ENCODE assay signal across 8 cellular contexts in genomic region chr2:216109962-216110614, GRCh38. TPM values are rescaled to one million over a fixed set of nuclear protein-coding genes. Genes with fewer than 3 reads are reported as not detected.
DNase-seq lines count a peak whose midpoint lies in the region; ATAC-seq, FAIRE-seq and TF ChIP-seq lines count a peak whose summit lies in the region.

No MANE protein-coding gene starts in this region.

- H3K4me1 ChIP-seq in ACC112 (ENCODE audit: control insufficient read depth, insufficient read depth, low read length, unreplicated experiment): peaks cover 29% of the 10 kb centered on the region
- H3K4me1 ChIP-seq in breast epithelium: peaks cover 0 to 14% of the 10 kb centered on the region in 2 donors
- H3K4me1 ChIP-seq in lower lobe of right lung: peaks cover 37% of the 10 kb centered on the region

- H3K4me3 ChIP-seq in ACC112 (ENCODE audit: low read depth, low read length) (peak overlapping the region; percentile 99), breast epithelium (peak overlapping the region; percentile 76 to 92 (median 79)), lower lobe of right lung (peak overlapping the region; percentile 91)

- CTCF ChIA-PET in GM10248 (lab: Yijun Ruan, JAX): interaction anchor here (1.0 to 5.4 kb wide), 13 partner anchors 9 to 311 kb away, joined by 3 to 32 read pairs (median 6); partner anchors contain the start of genes PECR and TMEM169

- peak in 1 of 2 donors; percentile 35 for ATAC-seq in lower lobe of right lung
- ATAC-seq in HG03025 (IDR thresholded peaks at IDR 0.05; ENCODE audit: low FRiP score, unreplicated experiment): no peak

- H2AFZ ChIP-seq in ACC112 (ENCODE audit: low read length, unreplicated experiment): peak overlapping the region; percentile 85

- H3K9me3 ChIP-seq in breast epithelium (no peaks in the 10 kb centered on the region), lower lobe of right lung (no peaks in the 10 kb centered on the region)

- TF ChIP-seq POLR2A in breast epithelium (IDR thresholded peaks at IDR 0.05): no peak

- intact Hi-C loops in breast epithelium (cut with DNase I; ENCODE audit: low total_unique reads) (loop anchor here (10.0 kb wide), 1 partner anchor 555 kb away; no protein-coding TSS in a partner anchor), lower lobe of right lung (cut with DNase I) (no loop called here)

- H3K36me3 ChIP-seq in ACC112 (ENCODE audit: insufficient read depth, low read length) (peaks cover 25% of the 10 kb centered on the region), breast epithelium (no peaks in the 10 kb centered on the region), lower lobe of right lung (peaks cover 32% of the 10 kb centered on the region)

- H3K27me3 ChIP-seq in ACC112 (ENCODE audit: insufficient read depth, low read length) (no peaks in the 10 kb centered on the region), breast epithelium (no peaks in the 10 kb centered on the region), lower lobe of right lung (ENCODE audit: low read depth) (no peaks in the 10 kb centered on the region)

- POLR2A ChIA-PET in GM10248 (lab: Yijun Ruan, JAX): no interaction called here

- TF ChIP-seq CTCF in GM10248 (IDR thresholded peaks at IDR 0.05; ENCODE audit: control extremely low read depth, extremely low read depth, low read depth, missing control alignments): peak; percentile 38
- TF ChIP-seq CTCF in breast epithelium (IDR thresholded peaks at IDR 0.05): peak; percentile 12 to 47 (median 35)
- TF ChIP-seq CTCF in lower lobe of right lung (IDR thresholded peaks at IDR 0.05): peak; percentile 43

- H3K27ac ChIP-seq in ACC112 (ENCODE audit: low read depth, low read length): peak overlapping the region; percentile 81
- H3K27ac ChIP-seq in breast epithelium: peak overlapping the region; percentile 91 to 94
- H3K27ac ChIP-seq in lower lobe of right lung: peak overlapping the region; percentile 94

- DNase-seq in GM10248 (ENCODE audit: extremely low spot score): no peak
- peak; percentile 14 for DNase-seq in NCI-H510A (lab: John Stamatoyannopoulos, UW)
- DNase-seq in breast epithelium (ENCODE audit: low spot score in 2 of 2): no peak
- DNase-seq in lower lobe of right lung: no peak
- DNase-seq in urothelium cell line (ENCODE audit: low spot score): peak; percentile 18
- no peak for DNase-seq in superior temporal gyrus (ENCODE audit: extremely low spot score)

- FAIRE-seq in urothelium cell line (lab: Jason Lieb, UNC): no peak

- H3K79me2 ChIP-seq in ACC112 (ENCODE audit: control insufficient read depth, insufficient read depth, low read length, unreplicated experiment): peaks cover 47% of the 10 kb centered on the region

RNA-seq across cellular contexts. Expression of gene XRCC5, which starts 0.9 kb away (rescaled TPM):
- total RNA-seq in breast epithelium (100 to 1,000 TPM; 134 to 227 (median 188) TPM), lower lobe of right lung (155 TPM)

RNA-seq across cellular contexts. Expression of gene TMEM169, which starts 28.4 kb away (rescaled TPM):
- total RNA-seq in breast epithelium (1 to 10 TPM in 1 of 3 donors, under 1 TPM in 1, not detected in 1; 0.29 to 1.3 TPM), lower lobe of right lung (1.2 TPM)

RNA-seq across cellular contexts. Expression of gene PECR, which starts 28.5 kb away (rescaled TPM):
- total RNA-seq in breast epithelium (10 to 100 TPM in 2 of 3 donors, 1 to 10 TPM in 1; 6.3 to 62.7 (median 10.2) TPM), lower lobe of right lung (18.5 TPM)

Comparison
In these comparisons a context has a peak if more than half of its experiments do, and no peak if none do; other contexts are left out.
1. DNase-seq: peak in NCI-H510A (single experiment) and urothelium cell line (single experiment); none in GM10248 (single experiment), breast epithelium (0 of 2), lower lobe of right lung (single experiment) and superior temporal gyrus (single experiment).
2. Peak in every context shown above with its lines, with median percentiles within 50 percentile points of each other: H3K27ac ChIP-seq, H3K4me3 ChIP-seq and CTCF ChIP-seq.